In the genomic region with DNA sequence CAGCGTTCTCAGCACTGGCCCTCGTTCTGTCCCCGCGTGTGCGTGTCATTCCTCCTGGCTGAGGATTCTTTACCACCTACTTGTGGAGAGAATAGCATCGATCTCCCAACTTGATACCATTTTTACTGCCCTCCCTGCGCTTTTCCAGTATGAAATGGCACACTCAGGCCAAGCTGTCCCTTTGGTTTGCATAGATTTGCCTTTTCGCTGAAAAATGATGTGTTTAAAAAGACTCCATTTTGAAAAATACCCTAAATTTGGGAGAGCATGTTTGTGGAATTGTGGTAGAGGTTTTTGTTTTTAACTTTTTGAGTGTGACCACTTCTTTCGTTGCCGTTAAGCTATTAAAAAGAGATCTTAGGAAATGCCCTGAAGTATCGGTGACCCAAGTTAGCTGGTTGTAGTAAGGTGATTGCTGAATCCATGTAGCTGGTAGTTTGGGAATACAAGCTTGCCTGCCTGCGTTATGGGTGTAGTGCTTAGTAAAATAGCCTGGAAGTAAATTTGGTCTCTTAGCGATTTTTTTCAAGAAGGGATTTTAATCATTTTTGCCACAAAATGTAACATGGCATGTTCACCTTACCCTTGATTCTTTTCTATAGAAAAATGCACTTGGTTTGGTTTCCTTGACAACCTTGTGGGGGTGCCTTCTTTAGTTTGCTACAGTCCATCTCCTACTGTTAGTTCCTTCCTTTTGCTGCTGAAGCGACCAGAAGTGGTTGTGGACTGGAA, we compare ENCODE assay signal across 1 cellular context.
A peak's percentile ranks its signal among the peaks of the same experiment; 100 is the strongest.
TF ChIP-seq lines count a peak whose summit lies in the region.

No MANE protein-coding gene starts in this region.

TF ChIP-seq in K562, 482 proteins besides CTCF, POLR2A, EP300 and RAD21 (continued from another document):
- TF ChIP-seq, protein P1, sequence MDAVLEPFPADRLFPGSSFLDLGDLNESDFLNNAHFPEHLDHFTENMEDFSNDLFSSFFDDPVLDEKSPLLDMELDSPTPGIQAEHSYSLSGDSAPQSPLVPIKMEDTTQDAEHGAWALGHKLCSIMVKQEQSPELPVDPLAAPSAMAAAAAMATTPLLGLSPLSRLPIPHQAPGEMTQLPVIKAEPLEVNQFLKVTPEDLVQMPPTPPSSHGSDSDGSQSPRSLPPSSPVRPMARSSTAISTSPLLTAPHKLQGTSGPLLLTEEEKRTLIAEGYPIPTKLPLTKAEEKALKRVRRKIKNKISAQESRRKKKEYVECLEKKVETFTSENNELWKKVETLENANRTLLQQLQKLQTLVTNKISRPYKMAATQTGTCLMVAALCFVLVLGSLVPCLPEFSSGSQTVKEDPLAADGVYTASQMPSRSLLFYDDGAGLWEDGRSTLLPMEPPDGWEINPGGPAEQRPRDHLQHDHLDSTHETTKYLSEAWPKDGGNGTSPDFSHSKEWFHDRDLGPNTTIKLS (IDR thresholded peaks at IDR 0.05; ENCODE audit: borderline replicate concordance, low read depth) = 0 out of 2 replicates have a peak, but pooled peaks have one; percentile 12
- TF ChIP-seq SPI1 (IDR thresholded peaks at IDR 0.05; ENCODE audit: borderline replicate concordance, low read depth, low read length) = peak; percentile 6; the same call in 1 of the 2 replicates
- TF ChIP-seq, protein P2, sequence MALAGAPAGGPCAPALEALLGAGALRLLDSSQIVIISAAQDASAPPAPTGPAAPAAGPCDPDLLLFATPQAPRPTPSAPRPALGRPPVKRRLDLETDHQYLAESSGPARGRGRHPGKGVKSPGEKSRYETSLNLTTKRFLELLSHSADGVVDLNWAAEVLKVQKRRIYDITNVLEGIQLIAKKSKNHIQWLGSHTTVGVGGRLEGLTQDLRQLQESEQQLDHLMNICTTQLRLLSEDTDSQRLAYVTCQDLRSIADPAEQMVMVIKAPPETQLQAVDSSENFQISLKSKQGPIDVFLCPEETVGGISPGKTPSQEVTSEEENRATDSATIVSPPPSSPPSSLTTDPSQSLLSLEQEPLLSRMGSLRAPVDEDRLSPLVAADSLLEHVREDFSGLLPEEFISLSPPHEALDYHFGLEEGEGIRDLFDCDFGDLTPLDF (CRISPR knock-in tag; IDR thresholded peaks at IDR 0.05) = peak; percentile 74; the same call in 1 of the 2 replicates
- TF ChIP-seq, protein P3, sequence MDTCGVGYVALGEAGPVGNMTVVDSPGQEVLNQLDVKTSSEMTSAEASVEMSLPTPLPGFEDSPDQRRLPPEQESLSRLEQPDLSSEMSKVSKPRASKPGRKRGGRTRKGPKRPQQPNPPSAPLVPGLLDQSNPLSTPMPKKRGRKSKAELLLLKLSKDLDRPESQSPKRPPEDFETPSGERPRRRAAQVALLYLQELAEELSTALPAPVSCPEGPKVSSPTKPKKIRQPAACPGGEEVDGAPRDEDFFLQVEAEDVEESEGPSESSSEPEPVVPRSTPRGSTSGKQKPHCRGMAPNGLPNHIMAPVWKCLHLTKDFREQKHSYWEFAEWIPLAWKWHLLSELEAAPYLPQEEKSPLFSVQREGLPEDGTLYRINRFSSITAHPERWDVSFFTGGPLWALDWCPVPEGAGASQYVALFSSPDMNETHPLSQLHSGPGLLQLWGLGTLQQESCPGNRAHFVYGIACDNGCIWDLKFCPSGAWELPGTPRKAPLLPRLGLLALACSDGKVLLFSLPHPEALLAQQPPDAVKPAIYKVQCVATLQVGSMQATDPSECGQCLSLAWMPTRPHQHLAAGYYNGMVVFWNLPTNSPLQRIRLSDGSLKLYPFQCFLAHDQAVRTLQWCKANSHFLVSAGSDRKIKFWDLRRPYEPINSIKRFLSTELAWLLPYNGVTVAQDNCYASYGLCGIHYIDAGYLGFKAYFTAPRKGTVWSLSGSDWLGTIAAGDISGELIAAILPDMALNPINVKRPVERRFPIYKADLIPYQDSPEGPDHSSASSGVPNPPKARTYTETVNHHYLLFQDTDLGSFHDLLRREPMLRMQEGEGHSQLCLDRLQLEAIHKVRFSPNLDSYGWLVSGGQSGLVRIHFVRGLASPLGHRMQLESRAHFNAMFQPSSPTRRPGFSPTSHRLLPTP (IDR thresholded peaks at IDR 0.05; ENCODE audit: borderline replicate concordance, extremely low read depth, insufficient read length) = no peak
- no peak for TF ChIP-seq ZNF232 (CRISPR knock-in tag; IDR thresholded peaks at IDR 0.05)
- peak; percentile 7; the same call in 1 of the 2 replicates for TF ChIP-seq PYGO2 (tag; IDR thresholded peaks at IDR 0.05)
- TF ChIP-seq TBP (optimal IDR thresholded peaks at IDR 0.05; ENCODE audit: low read depth, low read length) = peak; percentile 17
- no peak for TF ChIP-seq SP1 (CRISPR knock-in tag; IDR thresholded peaks at IDR 0.05)
- TF ChIP-seq MTA3 (IDR thresholded peaks at IDR 0.05; ENCODE audit: borderline replicate concordance) = 0 out of 2 replicates have a peak, but pooled peaks have one; percentile 14
- no peak for TF ChIP-seq GTF2E2 (tag; IDR thresholded peaks at IDR 0.05)
- TF ChIP-seq, protein P4, sequence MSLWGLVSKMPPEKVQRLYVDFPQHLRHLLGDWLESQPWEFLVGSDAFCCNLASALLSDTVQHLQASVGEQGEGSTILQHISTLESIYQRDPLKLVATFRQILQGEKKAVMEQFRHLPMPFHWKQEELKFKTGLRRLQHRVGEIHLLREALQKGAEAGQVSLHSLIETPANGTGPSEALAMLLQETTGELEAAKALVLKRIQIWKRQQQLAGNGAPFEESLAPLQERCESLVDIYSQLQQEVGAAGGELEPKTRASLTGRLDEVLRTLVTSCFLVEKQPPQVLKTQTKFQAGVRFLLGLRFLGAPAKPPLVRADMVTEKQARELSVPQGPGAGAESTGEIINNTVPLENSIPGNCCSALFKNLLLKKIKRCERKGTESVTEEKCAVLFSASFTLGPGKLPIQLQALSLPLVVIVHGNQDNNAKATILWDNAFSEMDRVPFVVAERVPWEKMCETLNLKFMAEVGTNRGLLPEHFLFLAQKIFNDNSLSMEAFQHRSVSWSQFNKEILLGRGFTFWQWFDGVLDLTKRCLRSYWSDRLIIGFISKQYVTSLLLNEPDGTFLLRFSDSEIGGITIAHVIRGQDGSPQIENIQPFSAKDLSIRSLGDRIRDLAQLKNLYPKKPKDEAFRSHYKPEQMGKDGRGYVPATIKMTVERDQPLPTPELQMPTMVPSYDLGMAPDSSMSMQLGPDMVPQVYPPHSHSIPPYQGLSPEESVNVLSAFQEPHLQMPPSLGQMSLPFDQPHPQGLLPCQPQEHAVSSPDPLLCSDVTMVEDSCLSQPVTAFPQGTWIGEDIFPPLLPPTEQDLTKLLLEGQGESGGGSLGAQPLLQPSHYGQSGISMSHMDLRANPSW (CRISPR knock-in tag; IDR thresholded peaks at IDR 0.05) = peak; percentile 86; the same call in 1 of the 2 replicates
- no peak for TF ChIP-seq ZNF695 (CRISPR knock-in tag; IDR thresholded peaks at IDR 0.05)
- no peak for TF ChIP-seq BCOR (IDR thresholded peaks at IDR 0.05)
